9 cellular contexts compared by ENCODE assay signal in the genomic region with DNA sequence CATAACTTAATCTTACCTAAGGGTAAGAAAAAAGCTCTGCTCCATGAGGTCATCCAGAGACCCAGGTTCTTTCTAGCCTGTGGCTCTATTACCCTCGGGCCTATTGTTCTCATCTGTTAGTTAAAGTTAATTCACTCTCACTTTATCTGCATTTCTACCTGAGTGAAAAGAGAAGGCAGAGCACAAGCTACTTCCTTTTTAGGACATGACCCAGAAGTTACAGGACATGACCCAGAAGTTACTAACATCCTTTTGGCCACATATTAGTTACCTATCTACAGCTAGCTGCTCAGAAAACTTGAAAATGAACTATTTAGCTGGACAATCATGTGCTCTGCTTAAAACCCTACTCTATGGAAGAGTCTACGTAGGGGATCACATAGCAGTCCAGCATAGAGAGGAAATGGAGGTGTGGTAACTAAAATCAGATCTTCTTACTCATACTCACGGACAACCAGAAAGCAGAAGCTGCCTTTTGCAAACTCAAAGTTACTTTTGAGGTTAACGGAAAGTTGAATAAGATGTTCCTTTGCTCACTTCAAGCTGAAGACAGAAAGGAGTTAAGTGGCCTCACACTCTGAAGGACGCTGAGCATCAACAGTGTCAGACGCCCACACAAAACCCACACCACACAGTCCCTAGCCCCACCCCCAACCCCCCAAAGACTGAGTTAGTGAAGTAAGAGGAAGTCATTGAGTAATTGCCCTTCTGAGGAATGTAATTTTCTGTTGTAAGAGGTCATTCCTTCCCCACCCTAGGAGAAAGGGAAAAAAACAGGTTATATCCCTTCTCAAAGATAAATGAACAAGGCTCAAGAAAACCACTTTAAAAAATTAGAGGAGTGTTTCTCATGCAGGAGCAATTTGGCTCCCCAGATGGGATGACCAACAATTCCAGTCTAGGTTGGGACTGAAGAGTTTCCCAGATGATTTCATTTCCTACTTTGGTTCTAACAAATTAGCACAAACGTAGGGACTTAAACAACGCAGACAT. TPM values are rescaled to one million over a fixed set of nuclear protein-coding genes. Genes with fewer than 3 reads are reported as not detected.
A peak's percentile ranks its signal among the peaks of the same experiment; 100 is the strongest.
DNase-seq lines count a peak whose midpoint lies in the region; ATAC-seq lines count a peak whose summit lies in the region.
"Had no signal": no experiment of that assay in that cellular context is flagged by ENCODE, and none has a peak within 500 bp of the region (broad histone marks: within the 10 kb centered on the region; RNA-seq: fewer than 3 reads in every experiment).

No MANE protein-coding gene starts in this region.

- no peaks in the 10 kb centered on the region for H3K36me3 Mint-ChIP-seq in activated naive CD4-positive, alpha-beta T cell treated with anti-CD3 and anti-CD28 coated beads, Interleukin-2, amount 50 U/mL, for 24 hours
- H3K36me3 Mint-ChIP-seq: brain had no signal

- H3K4me1 Mint-ChIP-seq in activated naive CD4-positive, alpha-beta T cell treated with anti-CD3 and anti-CD28 coated beads, Interleukin-2, amount 50 U/mL, for 24 hours, result peaks cover 42% of the 10 kb centered on the region

- peak overlapping the region; percentile 51 for H3K4me3 Mint-ChIP-seq in activated naive CD4-positive, alpha-beta T cell treated with anti-CD3 and anti-CD28 coated beads, Interleukin-2, amount 50 U/mL, for 24 hours
- H3K4me3 Mint-ChIP-seq: brain had no signal

- H3K27me3 Mint-ChIP-seq in activated naive CD4-positive, alpha-beta T cell treated with anti-CD3 and anti-CD28 coated beads, Interleukin-2, amount 50 U/mL, for 24 hours, result no peaks in the 10 kb centered on the region

- ATAC-seq in GM21619 (IDR thresholded peaks at IDR 0.05; ENCODE audit: unreplicated experiment), result peak; percentile 66
- ATAC-seq in left lobe of liver, result no peak

- H3K27ac Mint-ChIP-seq in activated naive CD4-positive, alpha-beta T cell treated with anti-CD3 and anti-CD28 coated beads, Interleukin-2, amount 50 U/mL, for 24 hours, result peak overlapping the region; percentile 75
- H3K27ac Mint-ChIP-seq: brain had no signal

- DNase-seq in EL, result peak; percentile 8
- DNase-seq in NOMO-1 treated with dmso at 0.1 percent for 144 hours (lab: John Stamatoyannopoulos, UW; ENCODE audit: unreplicated experiment), result peak; percentile 77
- DNase-seq in stimulated activated CD4-positive, alpha-beta T cell treated with anti-CD3 and anti-CD28 coated beads, Interleukin-1b, Interleukin-23, amount 100 ng/mL, for 48 hours, result peak; percentile 74
- DNase-seq in NCI-H1092 (lab: John Stamatoyannopoulos, UW), result no peak
- no peak for DNase-seq in left lobe of liver (ENCODE audit: low spot score)
- DNase-seq in HPDE6-E6E7 (ENCODE audit: extremely low spot score), result no peak

- peaks cover 4% of the 10 kb centered on the region for H3K9me3 Mint-ChIP-seq in activated naive CD4-positive, alpha-beta T cell treated with anti-CD3 and anti-CD28 coated beads, Interleukin-2, amount 50 U/mL, for 24 hours

RNA-seq across cellular contexts. Expression of gene TAB2, which starts 45.9 kb away (rescaled TPM):
- 26.9 TPM for total RNA-seq in left lobe of liver

Comparison
In these comparisons a context has a peak if more than half of its experiments do, and no peak if none do; other contexts are left out.
1. DNase-seq: peak in EL (single experiment), NOMO-1 treated with dmso at 0.1 percent for 144 hours (single experiment) and stimulated activated CD4-positive, alpha-beta T cell treated with anti-CD3 and anti-CD28 coated beads, Interleukin-1b, Interleukin-23, amount 100 ng/mL, for 48 hours (single experiment); none in NCI-H1092 (single experiment), left lobe of liver (single experiment) and HPDE6-E6E7 (single experiment).